14 cellular contexts compared by ENCODE assay signal in the genomic region with DNA sequence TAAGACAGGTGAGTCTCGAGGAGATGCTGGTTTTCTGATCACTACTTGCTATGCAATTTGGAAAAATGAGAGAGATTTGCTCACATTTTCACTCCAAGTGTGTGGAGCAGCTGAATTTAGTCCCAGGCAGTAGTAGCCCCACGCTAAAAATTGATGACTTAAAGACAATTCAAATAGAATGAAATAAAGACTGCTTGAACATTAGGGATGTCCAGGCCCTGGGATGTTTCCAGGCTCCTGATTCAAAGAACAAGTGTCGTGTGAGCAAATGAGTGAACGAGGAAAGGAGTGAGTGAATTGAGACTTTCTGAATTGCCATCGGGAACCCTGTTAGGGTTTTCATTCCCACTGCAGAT. TPM values are rescaled to one million over a fixed set of nuclear protein-coding genes. Genes with fewer than 3 reads are reported as not detected.
DNase-seq lines count a peak whose midpoint lies in the region; ATAC-seq and TF ChIP-seq lines count a peak whose summit lies in the region.
"Had no signal": no experiment of that assay in that cellular context is flagged by ENCODE, and none has a peak within 500 bp of the region (broad histone marks: within the 10 kb centered on the region; RNA-seq: fewer than 3 reads in every experiment).

No MANE protein-coding gene starts in this region.

- no peaks in the 10 kb centered on the region for H3K36me3 Mint-ChIP-seq in mesothelial cell of epicardium
- peaks cover 9% of the 10 kb centered on the region for H3K36me3 Mint-ChIP-seq in T-helper 17 cell (ENCODE audit: low read depth)
- H3K36me3 Mint-ChIP-seq: activated naive CD8-positive, alpha-beta T cell treated with anti-CD3 and anti-CD28 coated beads, Interleukin-2, amount 10 ng/mL, durations not matched to agents 7 days and 5 days had no signal

- no peaks in the 10 kb centered on the region for H3K36me3 ChIP-seq in DND-41 (ENCODE audit: insufficient read depth, low read length)
- H3K36me3 ChIP-seq in RWPE2 (ENCODE audit: low read depth): no peaks in the 10 kb centered on the region
- H3K36me3 ChIP-seq: heart right ventricle, sigmoid colon, vagina had no signal

- no peak overlapping the region for H3K4me3 ChIP-seq in DND-41 (ENCODE audit: low read depth in 1 of 2, low read length in 2 of 2)
- no peak overlapping the region for H3K4me3 ChIP-seq in RWPE2 (ENCODE audit: severe bottlenecking)
- H3K4me3 ChIP-seq: coronary artery, sigmoid colon, vagina had no signal

- H3K27ac Mint-ChIP-seq in mesothelial cell of epicardium (no peak overlapping the region), T-helper 17 cell (no peak overlapping the region)
- H3K27ac Mint-ChIP-seq: activated CD4-positive, alpha-beta T cell treated with anti-CD3 and anti-CD28 coated beads, Interleukin-2, amount 10 ng/mL, durations not matched to agents 7 days and 5 days; activated naive CD8-positive, alpha-beta T cell treated with anti-CD3 and anti-CD28 coated beads, Interleukin-2, amount 10 ng/mL, durations not matched to agents 7 days and 5 days had no signal

- no peak overlapping the region for H2AFZ ChIP-seq in DND-41 (ENCODE audit: low read depth, low read length)

- no peak overlapping the region for H3K27ac ChIP-seq in 22Rv1
- no peak overlapping the region for H3K27ac ChIP-seq in DND-41 (ENCODE audit: low read length)
- no peak overlapping the region for H3K27ac ChIP-seq in RWPE2 (ENCODE audit: poor library complexity, severe bottlenecking)
- H3K27ac ChIP-seq: coronary artery, heart right ventricle, sigmoid colon, vagina had no signal

- H4K20me1 ChIP-seq in DND-41 (ENCODE audit: insufficient read depth, low read length): no peaks in the 10 kb centered on the region

- no peaks in the 10 kb centered on the region for H3K79me2 ChIP-seq in DND-41 (ENCODE audit: insufficient read depth, low read length)

- 0 out of 2 replicates have a peak overlapping the region, but pooled peaks have one; percentile 60 for H3K4me2 ChIP-seq in DND-41 (ENCODE audit: insufficient read depth, low read length)

- no peak overlapping the region for H3K9ac ChIP-seq in DND-41 (ENCODE audit: low read depth, low read length)

- H3K27me3 Mint-ChIP-seq in mesothelial cell of epicardium (ENCODE audit: low read depth): peaks cover 43% of the 10 kb centered on the region
- peaks cover 87% of the 10 kb centered on the region for H3K27me3 Mint-ChIP-seq in T-helper 17 cell

- ATAC-seq in DND-41 (ENCODE audit: insufficient read depth, low read depth): no peak
- no peak for ATAC-seq in RWPE2 (ENCODE audit: low read depth)
- no peak for ATAC-seq in GM18519 (IDR thresholded peaks at IDR 0.05; ENCODE audit: low FRiP score, unreplicated experiment)
- ATAC-seq in T-helper 17 cell: no peak

- H3K4me1 Mint-ChIP-seq in mesothelial cell of epicardium: peaks cover 10% of the 10 kb centered on the region
- H3K4me1 Mint-ChIP-seq in T-helper 17 cell: no peaks in the 10 kb centered on the region
- H3K4me1 Mint-ChIP-seq: activated CD4-positive, alpha-beta T cell treated with anti-CD3 and anti-CD28 coated beads, Interleukin-2, amount 10 ng/mL, durations not matched to agents 7 days and 5 days had no signal

- DNase-seq in DND-41 (no peak), RWPE2 (ENCODE audit: low spot score) (no peak), mesothelial cell of epicardium (ENCODE audit: low spot score in 2 of 2, unreplicated experiment in 2 of 2) (no peak), NCI-H1417 treated with DMSO at 0.1 percent for 48 hours (lab: John Stamatoyannopoulos, UW) (no peak), T-helper 17 cell (no peak), hippocampal formation (lab: John Stamatoyannopoulos, UW) (no peak)
- DNase-seq: sigmoid colon had no signal

- TF ChIP-seq CTCF in 22Rv1 (IDR thresholded peaks at IDR 0.05): peak; percentile 73
- TF ChIP-seq CTCF in DND-41 (IDR thresholded peaks at IDR 0.05; ENCODE audit: borderline replicate concordance, extremely low read depth, low read length, poor library complexity, severe bottlenecking): no peak
- TF ChIP-seq CTCF in RWPE2 (IDR thresholded peaks at IDR 0.05; ENCODE audit: poor library complexity, severe bottlenecking): peak; percentile 78
- TF ChIP-seq CTCF in mesothelial cell of epicardium (IDR thresholded peaks at IDR 0.05; ENCODE audit: unreplicated experiment): peak; percentile 41

- no peaks in the 10 kb centered on the region for H3K9me3 ChIP-seq in DND-41 (ENCODE audit: insufficient read depth, low read length, severe bottlenecking)
- H3K9me3 ChIP-seq in RWPE2 (ENCODE audit: severe bottlenecking): no peaks in the 10 kb centered on the region
- H3K9me3 ChIP-seq in T-helper 17 cell (ENCODE audit: control insufficient read depth, low read length, poor library complexity, severe bottlenecking): no peaks in the 10 kb centered on the region
- H3K9me3 ChIP-seq: heart right ventricle, sigmoid colon, vagina had no signal

- H3K4me1 ChIP-seq in DND-41 (ENCODE audit: insufficient read depth, low read length): peaks cover 26% of the 10 kb centered on the region
- peaks cover 20% of the 10 kb centered on the region for H3K4me1 ChIP-seq in RWPE2 (ENCODE audit: insufficient read depth, poor library complexity, severe bottlenecking)
- H3K4me1 ChIP-seq: vagina had no signal

- H3K9me3 Mint-ChIP-seq in mesothelial cell of epicardium: no peaks in the 10 kb centered on the region
- H3K9me3 Mint-ChIP-seq: activated CD4-positive, alpha-beta T cell treated with anti-CD3 and anti-CD28 coated beads, Interleukin-2, amount 10 ng/mL, durations not matched to agents 7 days and 5 days; activated naive CD8-positive, alpha-beta T cell treated with anti-CD3 and anti-CD28 coated beads, Interleukin-2, amount 10 ng/mL, durations not matched to agents 7 days and 5 days had no signal

- H3K27me3 ChIP-seq in DND-41 (ENCODE audit: insufficient read depth, low read length, poor library complexity) (no peaks in the 10 kb centered on the region), RWPE2 (ENCODE audit: insufficient read depth, poor library complexity, severe bottlenecking) (no peaks in the 10 kb centered on the region)
- H3K27me3 ChIP-seq: vagina had no signal

- no peak overlapping the region for H3K4me3 Mint-ChIP-seq in mesothelial cell of epicardium
- no peak overlapping the region for H3K4me3 Mint-ChIP-seq in T-helper 17 cell
- H3K4me3 Mint-ChIP-seq: activated CD4-positive, alpha-beta T cell treated with anti-CD3 and anti-CD28 coated beads, Interleukin-2, amount 10 ng/mL, durations not matched to agents 7 days and 5 days; activated naive CD8-positive, alpha-beta T cell treated with anti-CD3 and anti-CD28 coated beads, Interleukin-2, amount 10 ng/mL, durations not matched to agents 7 days and 5 days had no signal

RNA-seq across cellular contexts. Expression of gene MRPL19, which starts 37.3 kb away (rescaled TPM):
- total RNA-seq in mesothelial cell of epicardium: 47.6 to 51.7 TPM (median 49.9 TPM) in 3 replicates
- 10 to 100 TPM; 16.7 to 20.9 TPM for total RNA-seq in T-helper 17 cell

RNA-seq across cellular contexts. Expression of gene EVA1A, which starts 48.6 kb away (rescaled TPM):
- total RNA-seq in mesothelial cell of epicardium: 9.3 to 12.0 TPM (median 11.5 TPM) in 3 replicates
- total RNA-seq in T-helper 17 cell: not detected
- total RNA-seq: activated naive CD8-positive, alpha-beta T cell treated with anti-CD3 and anti-CD28 coated beads, Interleukin-2, amount 10 ng/mL, durations not matched to agents 7 days and 5 days; vagina had no signal
